1 cellular context compared by ENCODE assay signal in genomic region chr5:5351288-5352089, GRCh38.
A peak's percentile ranks its signal among the peaks of the same experiment; 100 is the strongest.
TF ChIP-seq lines count a peak whose summit lies in the region.

No MANE protein-coding gene starts in this region.

TF ChIP-seq in HepG2, 621 proteins besides CTCF, POLR2A, EP300 and RAD21 (continued from another document and continues in another):
- TF ChIP-seq TFDP2 (CRISPR knock-in tag; IDR thresholded peaks at IDR 0.05) = no peak
- TF ChIP-seq ZNF33B (CRISPR knock-in tag; IDR thresholded peaks at IDR 0.05) = no peak
- no peak for TF ChIP-seq GMEB1 (CRISPR knock-in tag; IDR thresholded peaks at IDR 0.05; ENCODE audit: borderline replicate concordance)
- TF ChIP-seq NFYB (CRISPR knock-in tag; IDR thresholded peaks at IDR 0.05) = no peak
- TF ChIP-seq ZNF124 (CRISPR knock-in tag; IDR thresholded peaks at IDR 0.05) = no peak
- TF ChIP-seq ONECUT2 (CRISPR knock-in tag; IDR thresholded peaks at IDR 0.05) = no peak
- no peak for TF ChIP-seq ZHX1 (CRISPR knock-in tag; IDR thresholded peaks at IDR 0.05; ENCODE audit: low read depth)
- TF ChIP-seq PAXIP1 (CRISPR knock-in tag; conservative IDR thresholded peaks at IDR 0.05) = peak; percentile 50
- peak; percentile 53; the same call in 1 of the 2 replicates for TF ChIP-seq ZNF318 (CRISPR knock-in tag; IDR thresholded peaks at IDR 0.05)
- TF ChIP-seq SMC3 (IDR thresholded peaks at IDR 0.05; ENCODE audit: low read length) = no peak
- TF ChIP-seq ETV5 (CRISPR knock-in tag; IDR thresholded peaks at IDR 0.05; ENCODE audit: borderline replicate concordance) = peak; percentile 78; the same call in 1 of the 2 replicates
- TF ChIP-seq ZNF362 (CRISPR knock-in tag; IDR thresholded peaks at IDR 0.05; ENCODE audit: borderline replicate concordance) = no peak
- no peak for TF ChIP-seq ZBTB46 (CRISPR knock-in tag; IDR thresholded peaks at IDR 0.05; ENCODE audit: borderline replicate concordance)
- TF ChIP-seq ZNF468 (CRISPR knock-in tag; IDR thresholded peaks at IDR 0.05) = no peak
- no peak for TF ChIP-seq ZBTB38 (CRISPR knock-in tag; IDR thresholded peaks at IDR 0.05)
- TF ChIP-seq ZNF800 (CRISPR knock-in tag; IDR thresholded peaks at IDR 0.05) = no peak
- TF ChIP-seq TGIF2 (CRISPR knock-in tag; IDR thresholded peaks at IDR 0.05) = no peak
- TF ChIP-seq ZNF3 (CRISPR knock-in tag; IDR thresholded peaks at IDR 0.05) = no peak
- no peak for TF ChIP-seq ZNF577 (CRISPR knock-in tag; IDR thresholded peaks at IDR 0.05; ENCODE audit: borderline replicate concordance, low read depth)
- no peak for TF ChIP-seq THYN1 (CRISPR knock-in tag; IDR thresholded peaks at IDR 0.05; ENCODE audit: borderline replicate concordance, low read depth)
- no peak for TF ChIP-seq GABPA (IDR thresholded peaks at IDR 0.05; ENCODE audit: low read depth, low read length)
- peak; percentile 66; the same call in 1 of the 2 replicates for TF ChIP-seq GABPA (CRISPR knock-in tag; IDR thresholded peaks at IDR 0.05; ENCODE audit: low read depth)
- no peak for TF ChIP-seq DMTF1 (CRISPR knock-in tag; IDR thresholded peaks at IDR 0.05)
